16 cellular contexts compared by ENCODE assay signal in the genomic region with DNA sequence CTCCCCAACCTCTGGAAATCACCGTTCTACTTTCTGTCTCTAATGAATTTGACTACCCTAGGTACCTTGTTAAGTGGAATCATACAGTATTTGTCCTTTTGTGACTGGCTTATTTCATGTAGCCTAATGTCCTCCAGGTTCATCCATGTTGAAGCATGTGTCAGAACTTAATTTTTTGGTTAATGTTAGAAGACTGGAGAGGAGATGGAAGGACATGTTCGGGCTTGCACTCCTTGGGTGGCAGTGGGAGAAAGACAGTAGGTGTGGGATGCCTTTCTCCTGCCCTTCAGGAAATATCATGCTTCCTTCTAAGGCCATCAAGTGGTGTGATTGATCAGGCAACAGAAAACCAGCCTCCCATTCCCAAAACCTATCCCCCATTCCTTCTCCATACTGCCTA.
"Had no signal": no experiment of that assay in that cellular context is flagged by ENCODE, and none has a peak within 500 bp of the region (broad histone marks: within the 10 kb centered on the region; RNA-seq: fewer than 3 reads in every experiment).

No MANE protein-coding gene starts in this region.

- H3K4me3 ChIP-seq: esophagus squamous epithelium, right lobe of liver, spleen had no signal

- H3K27ac Mint-ChIP-seq: activated CD8-positive, alpha-beta T cell treated with anti-CD3 and anti-CD28 coated beads, Interleukin-2, amount 10 ng/mL, durations not matched to agents 7 days and 5 days; activated naive CD4-positive, alpha-beta T cell treated with anti-CD3 and anti-CD28 coated beads, Interleukin-2, amount 50 U/mL, for 72 hours; natural killer cell treated with Interleukin-12 subunit alpha and Interleukin-12 subunit beta and Interleukin-15 and Interleukin-18, amount 100 ng/mL, for 72 hours had no signal

- H3K27me3 ChIP-seq: esophagus squamous epithelium, right lobe of liver, spleen had no signal

- H3K36me3 Mint-ChIP-seq: activated naive CD4-positive, alpha-beta T cell treated with anti-CD3 and anti-CD28 coated beads, Interleukin-2, amount 50 U/mL, for 72 hours; natural killer cell treated with Interleukin-12 subunit alpha and Interleukin-12 subunit beta and Interleukin-15 and Interleukin-18, amount 100 ng/mL, for 72 hours; WTC11 had no signal

- ATAC-seq: activated CD8-positive, alpha-beta T cell treated with anti-CD3 and anti-CD28 coated beads, Interleukin-2, amount 10 ng/mL, durations not matched to agents 7 days and 5 days; activated naive CD4-positive, alpha-beta T cell treated with anti-CD3 and anti-CD28 coated beads, Interleukin-2, amount 50 U/mL, for 72 hours; natural killer cell treated with Interleukin-12 subunit alpha and Interleukin-12 subunit beta and Interleukin-15 and Interleukin-18, amount 100 ng/mL, for 72 hours; right lobe of liver; WTC11 had no signal

- H3K36me3 ChIP-seq: esophagus squamous epithelium, right lobe of liver, spleen had no signal

- DNase-seq: activated CD4-positive, alpha-beta T cell treated with anti-CD3 and anti-CD28 coated beads for 48 hours; activated CD8-positive, alpha-beta memory T cell treated with anti-CD3 and anti-CD28 coated beads, Interleukin-2, amount 50 U/mL, for 4 hours; activated CD8-positive, alpha-beta T cell treated with anti-CD3 and anti-CD28 coated beads, Interleukin-2, amount 10 ng/mL, durations not matched to agents 7 days and 5 days; activated gamma-delta T cell; activated T-cell treated with anti-CD3 and anti-CD28 coated beads, Interleukin-2, amount 50 U/mL, for 48 hours; caudate nucleus; esophagus squamous epithelium; foreskin fibroblast; glutamatergic neuron; occipital lobe; right lobe of liver; spleen; trophoblast cell had no signal

- H3K27ac ChIP-seq: esophagus squamous epithelium, right lobe of liver had no signal

- H3K4me3 Mint-ChIP-seq: activated CD8-positive, alpha-beta T cell treated with anti-CD3 and anti-CD28 coated beads, Interleukin-2, amount 10 ng/mL, durations not matched to agents 7 days and 5 days; natural killer cell treated with Interleukin-12 subunit alpha and Interleukin-12 subunit beta and Interleukin-15 and Interleukin-18, amount 100 ng/mL, for 72 hours; WTC11 had no signal

- H3K9me3 ChIP-seq: esophagus squamous epithelium, right lobe of liver, spleen had no signal

- H3K9me3 Mint-ChIP-seq: activated naive CD4-positive, alpha-beta T cell treated with anti-CD3 and anti-CD28 coated beads, Interleukin-2, amount 50 U/mL, for 72 hours; natural killer cell treated with Interleukin-12 subunit alpha and Interleukin-12 subunit beta and Interleukin-15 and Interleukin-18, amount 100 ng/mL, for 72 hours had no signal
